Comparison of ENCODE assay signal across 17 cellular contexts in the genomic region with DNA sequence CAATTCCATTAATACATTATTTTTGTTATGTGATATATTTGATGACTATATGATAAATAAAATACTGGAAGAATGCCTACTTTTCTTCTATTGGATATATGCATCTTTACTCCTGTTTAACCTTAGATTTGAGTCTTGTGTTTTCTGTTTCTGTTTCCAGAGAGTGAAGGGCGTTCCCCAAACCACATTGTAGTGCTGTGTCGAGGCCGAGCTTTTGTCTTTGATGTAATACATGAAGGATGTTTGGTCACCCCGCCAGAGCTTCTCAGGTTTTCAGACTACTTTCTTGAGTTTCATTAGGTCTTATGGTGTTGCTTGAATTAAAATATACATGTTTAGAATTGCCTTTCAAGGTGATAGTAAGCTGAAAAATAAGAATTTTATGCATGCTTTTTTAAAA. TPM values are rescaled to one million over a fixed set of nuclear protein-coding genes. Genes with fewer than 3 reads are reported as not detected.
DNase-seq lines count a peak whose midpoint lies in the region; ATAC-seq lines count a peak whose summit lies in the region.
"Had no signal": no experiment of that assay in that cellular context is flagged by ENCODE, and none has a peak within 500 bp of the region (broad histone marks: within the 10 kb centered on the region; RNA-seq: fewer than 3 reads in every experiment).

No MANE protein-coding gene starts in this region.

- peak; percentile 5 for DNase-seq in stimulated activated CD4-positive, alpha-beta T cell treated with anti-CD3 and anti-CD28 coated beads, Interleukin-1b, Interleukin-23, amount 100 ng/mL, for 48 hours
- DNase-seq in stimulated activated CD4-positive, alpha-beta T cell treated with anti-CD3 and anti-CD28 coated beads, Interleukin-2, amount 100 ng/mL, for 24 hours, result no peak
- DNase-seq in T-helper 9 cell (peak; percentile 4), NCI-H187 (lab: John Stamatoyannopoulos, UW) (no peak), SKM-1 treated with dmso at 0.1 percent for 144 hours (lab: John Stamatoyannopoulos, UW; ENCODE audit: unreplicated experiment) (no peak)
- peak; percentile 20 for DNase-seq in activated naive CD8-positive, alpha-beta T cell treated with anti-CD3 and anti-CD28 coated beads for 36 hours
- DNase-seq in stimulated activated naive CD8-positive, alpha-beta T cell treated with anti-CD3 and anti-CD28 coated beads, Interleukin-15, amount 100 ng/mL, for 72 hours, result peak; percentile 6 to 38
- DNase-seq: DND-41, glutamatergic neuron, HFFc6, left colon, MG63, NCI-H1694, small intestine had no signal

- peak; percentile 94 for ATAC-seq in stimulated activated naive CD8-positive, alpha-beta T cell treated with anti-CD3 and anti-CD28 coated beads, Interleukin-15, amount 100 ng/mL, for 72 hours
- no peak for ATAC-seq in HG02571 (IDR thresholded peaks at IDR 0.05; ENCODE audit: unreplicated experiment)
- ATAC-seq: left colon had no signal

- no peaks in the 10 kb centered on the region for H3K27me3 Mint-ChIP-seq in activated naive CD8-positive, alpha-beta T cell treated with anti-CD3 and anti-CD28 coated beads for 36 hours
- no peaks in the 10 kb centered on the region for H3K27me3 Mint-ChIP-seq in stimulated activated naive CD8-positive, alpha-beta T cell treated with anti-CD3 and anti-CD28 coated beads, Interleukin-15, amount 100 ng/mL, for 72 hours
- H3K27me3 Mint-ChIP-seq: activated naive CD8-positive, alpha-beta T cell; brain had no signal

- peaks cover 4% of the 10 kb centered on the region for H3K36me3 Mint-ChIP-seq in activated naive CD8-positive, alpha-beta T cell treated with anti-CD3 and anti-CD28 coated beads for 36 hours

- no peak overlapping the region for H3K27ac Mint-ChIP-seq in activated naive CD8-positive, alpha-beta T cell treated with anti-CD3 and anti-CD28 coated beads for 36 hours
- H3K27ac Mint-ChIP-seq in stimulated activated naive CD8-positive, alpha-beta T cell treated with anti-CD3 and anti-CD28 coated beads, Interleukin-15, amount 100 ng/mL, for 72 hours, result peak overlapping the region in 1 of 2 donors; percentile 41
- H3K27ac Mint-ChIP-seq: activated naive CD8-positive, alpha-beta T cell; brain; HFFc6 had no signal

- H3K9me3 Mint-ChIP-seq in activated naive CD8-positive, alpha-beta T cell treated with anti-CD3 and anti-CD28 coated beads for 36 hours, result no peaks in the 10 kb centered on the region
- no peaks in the 10 kb centered on the region for H3K9me3 Mint-ChIP-seq in stimulated activated naive CD8-positive, alpha-beta T cell treated with anti-CD3 and anti-CD28 coated beads, Interleukin-15, amount 100 ng/mL, for 72 hours
- H3K9me3 Mint-ChIP-seq: brain, HFFc6 had no signal

- H3K4me1 Mint-ChIP-seq in activated naive CD8-positive, alpha-beta T cell treated with anti-CD3 and anti-CD28 coated beads for 36 hours, result peaks cover 6% of the 10 kb centered on the region
- no peaks in the 10 kb centered on the region for H3K4me1 Mint-ChIP-seq in stimulated activated naive CD8-positive, alpha-beta T cell treated with anti-CD3 and anti-CD28 coated beads, Interleukin-15, amount 100 ng/mL, for 72 hours
- H3K4me1 Mint-ChIP-seq: brain had no signal

- H3K4me3 Mint-ChIP-seq in activated naive CD8-positive, alpha-beta T cell treated with anti-CD3 and anti-CD28 coated beads for 36 hours, result no peak overlapping the region
- no peak overlapping the region for H3K4me3 Mint-ChIP-seq in stimulated activated naive CD8-positive, alpha-beta T cell treated with anti-CD3 and anti-CD28 coated beads, Interleukin-15, amount 100 ng/mL, for 72 hours
- H3K4me3 Mint-ChIP-seq: activated naive CD8-positive, alpha-beta T cell; brain; HFFc6 had no signal

RNA-seq across cellular contexts. Expression of a gene that starts 23.8 kb away (rescaled TPM):
- total RNA-seq in activated naive CD8-positive, alpha-beta T cell treated with anti-CD3 and anti-CD28 coated beads for 36 hours, result 1 to 10 TPM; 7.0 to 7.2 TPM

Comparison
In these comparisons a context has a peak if more than half of its experiments do, and no peak if none do; other contexts are left out.
1. DNase-seq: peak in stimulated activated CD4-positive, alpha-beta T cell treated with anti-CD3 and anti-CD28 coated beads, Interleukin-1b, Interleukin-23, amount 100 ng/mL, for 48 hours (single experiment), T-helper 9 cell (single experiment), activated naive CD8-positive, alpha-beta T cell treated with anti-CD3 and anti-CD28 coated beads for 36 hours (single experiment) and stimulated activated naive CD8-positive, alpha-beta T cell treated with anti-CD3 and anti-CD28 coated beads, Interleukin-15, amount 100 ng/mL, for 72 hours (2 of 2); none in stimulated activated CD4-positive, alpha-beta T cell treated with anti-CD3 and anti-CD28 coated beads, Interleukin-2, amount 100 ng/mL, for 24 hours (0 of 2), NCI-H187 (0 of 2) and SKM-1 treated with dmso at 0.1 percent for 144 hours (single experiment).